16 cellular contexts compared by ENCODE assay signal in the genomic region with DNA sequence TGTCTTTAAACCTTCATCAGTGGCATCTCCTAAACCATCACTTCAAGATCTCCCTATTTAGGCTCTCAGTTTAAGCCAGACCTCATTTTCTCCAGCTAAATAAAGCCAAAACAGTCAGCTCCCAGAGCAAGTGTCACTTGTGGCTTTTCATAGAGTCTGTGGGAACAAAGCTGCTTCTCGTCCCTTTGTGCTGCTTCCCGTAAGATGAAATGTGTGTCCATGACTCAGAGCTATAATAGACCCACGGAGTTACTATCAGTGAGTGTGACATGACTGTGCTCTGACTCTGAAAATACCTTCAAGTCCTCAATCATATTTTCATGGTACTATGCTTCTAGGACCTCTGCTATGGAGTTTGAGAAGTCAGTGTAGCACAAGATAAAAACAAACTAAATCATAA. TPM values are rescaled to one million over a fixed set of nuclear protein-coding genes. Genes with fewer than 3 reads are reported as not detected.
DNase-seq lines count a peak whose midpoint lies in the region; ATAC-seq and TF ChIP-seq lines count a peak whose summit lies in the region.
"Had no signal": no experiment of that assay in that cellular context is flagged by ENCODE, and none has a peak within 500 bp of the region (broad histone marks: within the 10 kb centered on the region; RNA-seq: fewer than 3 reads in every experiment).

No MANE protein-coding gene starts in this region.

- H3K27me3 ChIP-seq in left ventricle myocardium inferior (ENCODE audit: low read depth), result peaks cover 5% of the 10 kb centered on the region
- no peaks in the 10 kb centered on the region for H3K27me3 ChIP-seq in SJSA1 (replicated peaks)
- H3K27me3 ChIP-seq in thyroid gland, result no peaks in the 10 kb centered on the region

- H3K36me3 ChIP-seq in left ventricle myocardium inferior (no peaks in the 10 kb centered on the region), SJSA1 (no peaks in the 10 kb centered on the region), thyroid gland (no peaks in the 10 kb centered on the region)
- H3K36me3 ChIP-seq: thoracic aorta had no signal

- TF ChIP-seq CTCF in left ventricle myocardium inferior (IDR thresholded peaks at IDR 0.05; ENCODE audit: borderline replicate concordance) (no peak), fibroblast of villous mesenchyme (IDR thresholded peaks at IDR 0.05; ENCODE audit: insufficient read depth, low read depth, low read length) (no peak), thyroid gland (IDR thresholded peaks at IDR 0.05) (no peak)

- 62 to 68% methylated on average over 3 of the region's 3 CpGs for WGBS in thyroid gland, 2 donors

- H3K27ac ChIP-seq in left ventricle myocardium inferior (replicated peaks), result no peak overlapping the region
- peak overlapping the region; percentile 39 for H3K27ac ChIP-seq in SJSA1
- no peak overlapping the region for H3K27ac ChIP-seq in thyroid gland
- H3K27ac ChIP-seq: thoracic aorta had no signal

- no peaks in the 10 kb centered on the region for H3K9me3 ChIP-seq in left ventricle myocardium inferior (replicated peaks)
- no peaks in the 10 kb centered on the region for H3K9me3 ChIP-seq in SJSA1 (replicated peaks)
- no peaks in the 10 kb centered on the region for H3K9me3 ChIP-seq in thyroid gland
- H3K9me3 ChIP-seq: thoracic aorta had no signal

- no peak for TF ChIP-seq POLR2A in thyroid gland (IDR thresholded peaks at IDR 0.05)

- intact Hi-C loops in left ventricle myocardium superior (cut with micrococcal nuclease) (loop anchor here (10.0 kb wide), 1 partner anchor 194 kb away; no protein-coding TSS in a partner anchor), left ventricle myocardium inferior (cut with micrococcal nuclease) (no loop called here), thyroid gland (cut with DNase I) (no loop called here)

- ATAC-seq in left ventricle myocardium superior (peak; percentile 30), HG03045 (IDR thresholded peaks at IDR 0.05; ENCODE audit: unreplicated experiment) (no peak), GM21825 (IDR thresholded peaks at IDR 0.05; ENCODE audit: unreplicated experiment) (no peak)

- no peaks in the 10 kb centered on the region for H3K4me1 ChIP-seq in left ventricle myocardium inferior
- peaks cover 22% of the 10 kb centered on the region for H3K4me1 ChIP-seq in SJSA1 (replicated peaks)
- H3K4me1 ChIP-seq in thyroid gland, result no peaks in the 10 kb centered on the region

- DNase-seq in left ventricle myocardium superior (no peak), left ventricle myocardium inferior (no peak), SJSA1 (ENCODE audit: low read depth in 1 of 2, low spot score in 2 of 2) (peak; percentile 43 to 47), fibroblast of villous mesenchyme (ENCODE audit: low read depth) (peak; percentile 20), stromal cell of bone marrow (ENCODE audit: low read depth) (peak; percentile 43), thyroid gland (no peak)
- DNase-seq: activated CD4-positive, CD25-positive, alpha-beta regulatory T cell; activated effector memory CD4-positive, alpha-beta T cell treated with anti-CD3 and anti-CD28 coated beads, Interleukin-2, amount 50 U/mL, for 16 hours; C1 segment of cervical spinal cord; glutamatergic neuron; H7; posterior cingulate gyrus had no signal

- H3K4me3 ChIP-seq in left ventricle myocardium inferior, result no peak overlapping the region
- H3K4me3 ChIP-seq in SJSA1, result no peak overlapping the region
- H3K4me3 ChIP-seq in fibroblast of villous mesenchyme (ENCODE audit: low read depth, low read length), result no peak overlapping the region
- H3K4me3 ChIP-seq in thyroid gland (replicated peaks in 1 of 3), result no peak overlapping the region
- H3K4me3 ChIP-seq: lung, thoracic aorta had no signal

RNA-seq across cellular contexts. Expression of gene SLN, which starts 57.3 kb away (rescaled TPM):
- total RNA-seq in left ventricle myocardium superior (5.7 TPM), left ventricle myocardium inferior (64.0 TPM), fibroblast of villous mesenchyme (not detected in 2 replicates), thyroid gland (not detected)
- total RNA-seq in SJSA1 (2014; rRNA removed; shearing (Covaris generic)), result not detected in 2 replicates
- total RNA-seq: H7, lung had no signal

Comparison
In these comparisons a context has a peak if more than half of its experiments do, and no peak if none do; other contexts are left out.
1. DNase-seq: peak in SJSA1 (2 of 2), fibroblast of villous mesenchyme (single experiment) and stromal cell of bone marrow (single experiment); none in left ventricle myocardium superior (single experiment), left ventricle myocardium inferior (single experiment) and thyroid gland (0 of 2).